8 cellular contexts compared by ENCODE assay signal in the genomic region with DNA sequence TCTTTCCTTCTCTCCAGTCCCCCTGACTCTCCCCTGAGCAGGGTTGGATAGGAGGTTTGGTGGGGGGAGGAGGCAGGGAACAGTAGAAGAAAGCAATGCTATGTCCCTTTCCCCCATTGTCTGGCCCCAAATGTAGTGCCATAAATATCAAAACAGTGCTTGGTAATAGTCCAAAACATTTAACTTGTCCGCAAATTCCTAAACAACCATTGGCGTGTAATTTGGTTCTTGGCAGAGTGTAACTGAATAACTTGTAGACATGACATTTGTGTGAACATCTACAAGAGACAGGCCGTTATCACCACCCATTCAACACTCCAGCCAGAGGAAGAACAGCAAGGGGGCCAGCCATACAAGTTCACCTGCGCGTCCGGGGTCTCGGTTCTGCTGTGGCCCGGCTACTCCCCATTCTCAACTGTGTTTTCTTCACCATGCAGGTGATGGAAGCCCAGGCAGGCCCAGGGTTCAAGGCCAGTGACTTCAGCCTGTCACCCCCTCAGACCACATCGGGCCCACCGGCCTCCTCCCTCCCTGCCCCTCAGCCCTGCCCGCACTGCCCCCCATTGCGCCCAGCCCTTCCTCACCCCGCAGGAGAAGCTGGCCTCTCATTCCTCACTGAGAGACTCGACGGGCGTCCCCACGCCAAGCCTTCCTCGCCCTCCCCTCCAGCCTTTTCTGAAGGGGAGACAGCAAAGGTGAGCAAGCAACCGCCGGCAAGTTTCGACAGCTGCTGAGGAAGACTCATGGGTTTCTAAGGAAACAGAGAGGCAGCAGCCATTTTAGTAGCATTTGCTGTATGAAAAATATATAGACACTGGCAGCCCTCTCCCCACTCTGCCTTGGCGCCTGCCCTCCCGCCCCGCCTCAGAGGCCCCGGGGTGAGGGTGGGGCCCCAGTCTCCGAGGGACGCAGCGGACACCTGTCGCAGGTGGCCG. TPM values are rescaled to one million over a fixed set of nuclear protein-coding genes. Genes with fewer than 3 reads are reported as not detected.
DNase-seq lines count a peak whose midpoint lies in the region; ATAC-seq, FAIRE-seq and TF ChIP-seq lines count a peak whose summit lies in the region.

No MANE protein-coding gene starts in this region.

- H3K36me3 ChIP-seq in right atrium auricular region: no peaks in the 10 kb centered on the region

- POLR2A ChIA-PET in HEK293T (lab: Yijun Ruan, JAX): interaction anchor here (1.1 kb wide), 1 partner anchor 11 kb away, joined by 3 read pairs; no protein-coding TSS in a partner anchor

- DNase-seq in HEK293T (ENCODE audit: extremely low spot score) (peak; percentile 21), right atrium auricular region (ENCODE audit: low spot score) (no peak), lower leg skin (ENCODE audit: low spot score in 2 of 2) (no peak), D721Med (ENCODE audit: insufficient read length, low spot score) (no peak), MV-4-11 (lab: John Stamatoyannopoulos, UW) (no peak)
- DNase-seq in activated CD4-positive, alpha-beta T cell treated with anti-CD3 and anti-CD28 coated beads, Interleukin-2, amount 50 U/mL, for 48 hours: peak; percentile 20 to 37
- peak; percentile 28 for DNase-seq in stimulated activated CD4-positive, alpha-beta T cell treated with anti-CD3 and anti-CD28 coated beads, Interleukin-4, amount 100 ng/mL, for 24 hours

- no peak for TF ChIP-seq POLR2A in lower leg skin (IDR thresholded peaks at IDR 0.05)

- TF ChIP-seq CTCF in right atrium auricular region (IDR thresholded peaks at IDR 0.05) (no peak), lower leg skin (IDR thresholded peaks at IDR 0.05) (no peak), D721Med (IDR thresholded peaks at IDR 0.05; ENCODE audit: insufficient read depth, missing control alignments) (no peak)

- no peak for FAIRE-seq in D721Med (lab: Jason Lieb, UNC)

- CTCF ChIA-PET in HEK293T (lab: Yijun Ruan, JAX): no interaction called here

- ATAC-seq in GM21576 (IDR thresholded peaks at IDR 0.05; ENCODE audit: unreplicated experiment): no peak

- H3K27ac ChIP-seq in right atrium auricular region: peak overlapping the region in 1 of 2 donors; percentile 29

- H3K4me1 ChIP-seq in right atrium auricular region: no peaks in the 10 kb centered on the region

- H3K4me3 ChIP-seq in right atrium auricular region (peak overlapping the region; percentile 61 to 63), lower leg skin (ENCODE audit: low read depth, poor library complexity, severe bottlenecking) (no peak overlapping the region)

- no peaks in the 10 kb centered on the region for H3K9me3 ChIP-seq in right atrium auricular region

- intact Hi-C loops in lower leg skin (cut with DNase I; ENCODE audit: low total_unique reads): no loop called here

- no peaks in the 10 kb centered on the region for H3K27me3 ChIP-seq in right atrium auricular region

- WGBS in lower leg skin, 2 donors: 28 to 29% methylated on average over 25 to 30 of the region's 30 CpGs

TF ChIP-seq in HEK293T, 16 proteins besides CTCF, POLR2A, EP300 and RAD21:
- TF ChIP-seq SP1 (IDR thresholded peaks at IDR 0.05) (no peak), NFRKB (IDR thresholded peaks at IDR 0.05) (no peak), FOXK2 (IDR thresholded peaks at IDR 0.05) (no peak), FOXA1 (IDR thresholded peaks at IDR 0.05) (no peak)

RNA-seq across cellular contexts. Expression of a gene that starts 0.7 kb away (rescaled TPM):
- total RNA-seq in right atrium auricular region: 10 to 100 TPM in 1 of 2 donors, 1 to 10 TPM in 1; 6.2 to 14.1 TPM
- total RNA-seq in lower leg skin: 10 to 100 TPM; 15.5 to 25.8 (median 25.0) TPM

Comparison
In these comparisons a context has a peak if more than half of its experiments do, and no peak if none do; other contexts are left out.
1. DNase-seq: peak in HEK293T (single experiment), activated CD4-positive, alpha-beta T cell treated with anti-CD3 and anti-CD28 coated beads, Interleukin-2, amount 50 U/mL, for 48 hours (2 of 2) and stimulated activated CD4-positive, alpha-beta T cell treated with anti-CD3 and anti-CD28 coated beads, Interleukin-4, amount 100 ng/mL, for 24 hours (single experiment); none in right atrium auricular region (single experiment), lower leg skin (0 of 2), D721Med (single experiment) and MV-4-11 (single experiment).